2 cellular contexts compared by ENCODE assay signal in the genomic region with DNA sequence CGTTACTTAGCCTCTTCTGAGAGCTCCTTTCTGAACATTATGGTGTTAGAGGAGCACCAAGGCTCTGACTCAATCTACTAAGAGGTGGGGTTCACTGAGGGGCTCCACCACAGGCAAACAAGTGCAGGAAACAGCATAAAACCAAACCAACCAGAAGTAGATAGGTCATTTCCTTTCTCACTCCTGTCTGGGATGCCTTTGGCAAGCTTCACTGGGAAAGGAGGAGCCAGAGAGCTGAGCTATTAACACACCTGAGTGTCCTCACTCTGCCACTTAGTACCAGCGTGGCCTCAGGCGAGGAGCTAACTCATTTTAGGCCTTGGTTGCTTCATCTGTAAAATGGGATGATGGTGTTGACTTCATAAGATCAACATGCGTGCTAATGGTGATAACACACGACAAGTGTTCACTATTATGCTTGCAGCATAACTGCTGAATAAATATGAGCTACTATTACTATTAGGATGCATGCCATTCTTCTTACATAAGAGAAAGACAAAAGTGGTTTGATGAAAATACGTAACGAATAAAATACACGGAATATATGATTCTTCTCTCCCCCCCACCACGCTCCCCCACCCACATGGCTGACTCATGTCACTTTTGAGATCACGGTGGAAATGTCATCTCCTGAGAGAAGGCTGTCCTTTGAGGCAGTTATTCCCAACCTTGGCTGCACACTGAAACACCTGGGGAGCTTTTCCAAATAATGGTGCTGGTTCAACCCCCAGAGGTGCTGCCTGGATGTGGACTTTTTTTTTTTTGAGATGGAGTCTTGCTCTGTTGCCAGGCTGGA.
A peak's percentile ranks its signal among the peaks of the same experiment; 100 is the strongest.
TF ChIP-seq lines count a peak whose summit lies in the region.

No MANE protein-coding gene starts in this region.

TF ChIP-seq in IMR-90, 13 proteins besides CTCF, POLR2A, EP300 and RAD21:
- TF ChIP-seq RCOR1 (IDR thresholded peaks at IDR 0.05; ENCODE audit: insufficient replicate concordance, low read length) = no peak
- no peak for TF ChIP-seq NFE2L2 (IDR thresholded peaks at IDR 0.05; ENCODE audit: low read depth, low read length)
- TF ChIP-seq MAZ (IDR thresholded peaks at IDR 0.05; ENCODE audit: borderline replicate concordance, low read depth, low read length) = no peak
- no peak for TF ChIP-seq SMC3 (IDR thresholded peaks at IDR 0.05; ENCODE audit: low read depth, low read length)
- TF ChIP-seq, protein P1, sequence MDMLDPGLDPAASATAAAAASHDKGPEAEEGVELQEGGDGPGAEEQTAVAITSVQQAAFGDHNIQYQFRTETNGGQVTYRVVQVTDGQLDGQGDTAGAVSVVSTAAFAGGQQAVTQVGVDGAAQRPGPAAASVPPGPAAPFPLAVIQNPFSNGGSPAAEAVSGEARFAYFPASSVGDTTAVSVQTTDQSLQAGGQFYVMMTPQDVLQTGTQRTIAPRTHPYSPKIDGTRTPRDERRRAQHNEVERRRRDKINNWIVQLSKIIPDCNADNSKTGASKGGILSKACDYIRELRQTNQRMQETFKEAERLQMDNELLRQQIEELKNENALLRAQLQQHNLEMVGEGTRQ (IDR thresholded peaks at IDR 0.05; ENCODE audit: low read depth, low read length) = no peak
- no peak for TF ChIP-seq FOS (IDR thresholded peaks at IDR 0.05; ENCODE audit: low read depth, low read length)
- TF ChIP-seq CHD1 (IDR thresholded peaks at IDR 0.05; ENCODE audit: low read depth, low read length) = no peak
- no peak for TF ChIP-seq MAFK (IDR thresholded peaks at IDR 0.05; ENCODE audit: low read depth, low read length)
- TF ChIP-seq MXI1 (IDR thresholded peaks at IDR 0.05; ENCODE audit: borderline replicate concordance, low read depth, low read length) = no peak
- TF ChIP-seq, protein P2, sequence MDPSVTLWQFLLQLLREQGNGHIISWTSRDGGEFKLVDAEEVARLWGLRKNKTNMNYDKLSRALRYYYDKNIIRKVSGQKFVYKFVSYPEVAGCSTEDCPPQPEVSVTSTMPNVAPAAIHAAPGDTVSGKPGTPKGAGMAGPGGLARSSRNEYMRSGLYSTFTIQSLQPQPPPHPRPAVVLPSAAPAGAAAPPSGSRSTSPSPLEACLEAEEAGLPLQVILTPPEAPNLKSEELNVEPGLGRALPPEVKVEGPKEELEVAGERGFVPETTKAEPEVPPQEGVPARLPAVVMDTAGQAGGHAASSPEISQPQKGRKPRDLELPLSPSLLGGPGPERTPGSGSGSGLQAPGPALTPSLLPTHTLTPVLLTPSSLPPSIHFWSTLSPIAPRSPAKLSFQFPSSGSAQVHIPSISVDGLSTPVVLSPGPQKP (IDR thresholded peaks at IDR 0.05; ENCODE audit: borderline replicate concordance, low read depth, low read length) = no peak

TF ChIP-seq in GM12878, 131 proteins besides CTCF, POLR2A, EP300 and RAD21:
- TF ChIP-seq NFXL1 (IDR thresholded peaks at IDR 0.05; ENCODE audit: borderline replicate concordance) = peak; percentile 48; the same call in 1 of the 2 replicates
- TF ChIP-seq, protein P3, sequence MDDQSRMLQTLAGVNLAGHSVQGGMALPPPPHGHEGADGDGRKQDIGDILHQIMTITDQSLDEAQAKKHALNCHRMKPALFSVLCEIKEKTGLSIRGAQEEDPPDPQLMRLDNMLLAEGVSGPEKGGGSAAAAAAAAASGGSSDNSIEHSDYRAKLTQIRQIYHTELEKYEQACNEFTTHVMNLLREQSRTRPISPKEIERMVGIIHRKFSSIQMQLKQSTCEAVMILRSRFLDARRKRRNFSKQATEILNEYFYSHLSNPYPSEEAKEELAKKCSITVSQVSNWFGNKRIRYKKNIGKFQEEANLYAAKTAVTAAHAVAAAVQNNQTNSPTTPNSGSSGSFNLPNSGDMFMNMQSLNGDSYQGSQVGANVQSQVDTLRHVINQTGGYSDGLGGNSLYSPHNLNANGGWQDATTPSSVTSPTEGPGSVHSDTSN (IDR thresholded peaks at IDR 0.05; ENCODE audit: insufficient replicate concordance, low read depth, low read length) = no peak
- TF ChIP-seq SMARCA5 (IDR thresholded peaks at IDR 0.05) = no peak
- no peak for TF ChIP-seq IKZF2 (IDR thresholded peaks at IDR 0.05)
- peak in 1 of 2 experiments; percentile 87; a peak in 2 of 4 replicates for TF ChIP-seq ETV6 (conservative IDR thresholded peaks at IDR 0.05 in 1 of 2, IDR thresholded peaks at IDR 0.05 in 1 of 2; ENCODE audit: borderline replicate concordance in 1 of 2, low read depth in 1 of 2)
